In genomic region chr6:3323148-3323547, GRCh38 we compare ENCODE assay signal across 26 cellular contexts.
"Had no signal": no experiment of that assay in that cellular context is flagged by ENCODE, and none has a peak within 500 bp of the region (broad histone marks: within the 10 kb centered on the region; RNA-seq: fewer than 3 reads in every experiment).

No MANE protein-coding gene starts in this region.

- H3K9me3 Mint-ChIP-seq: activated naive CD4-positive, alpha-beta T cell treated with anti-CD3 and anti-CD28 coated beads, Interleukin-2, amount 50 U/mL, for 72 hours; activated T-cell treated with anti-CD3 and anti-CD28 coated beads, Interleukin-2, amount 50 U/mL, for 24 hours; activated T-helper 17 cell treated with anti-CD3 and anti-CD28 coated beads, Interleukin-2, amount 50 U/mL, for 72 hours; brain; nephron; stimulated activated effector memory CD8-positive, alpha-beta T cell treated with anti-CD3 and anti-CD28 coated beads, Interleukin-12 subunit alpha, Interleukin-12 subunit beta, amount 100 ng/mL, for 72 hours; T-cell; T-helper 2 cell treated with Interferon-gamma antibody and Interleukin-4, amounts not matched to agents 5 μg/mL and 100 μg/mL, for 36 hours had no signal

- H3K27ac Mint-ChIP-seq: activated naive CD4-positive, alpha-beta T cell treated with anti-CD3 and anti-CD28 coated beads, Interleukin-2, amount 50 U/mL, for 72 hours; activated T-cell treated with anti-CD3 and anti-CD28 coated beads, Interleukin-2, amount 50 U/mL, for 24 hours; activated T-helper 17 cell treated with anti-CD3 and anti-CD28 coated beads, Interleukin-2, amount 50 U/mL, for 72 hours; nephron; stimulated activated effector memory CD8-positive, alpha-beta T cell treated with anti-CD3 and anti-CD28 coated beads, Interleukin-12 subunit alpha, Interleukin-12 subunit beta, amount 100 ng/mL, for 72 hours; T-cell; T-helper 2 cell treated with Interferon-gamma antibody and Interleukin-4, amounts not matched to agents 5 μg/mL and 100 μg/mL, for 36 hours had no signal

- H3K4me3 ChIP-seq: esophagus muscularis mucosa, heart left ventricle, ovary, skin epidermis, stomach, transverse colon had no signal

- ATAC-seq: activated naive CD4-positive, alpha-beta T cell treated with anti-CD3 and anti-CD28 coated beads, Interleukin-2, amount 50 U/mL, for 72 hours; activated T-helper 17 cell treated with anti-CD3 and anti-CD28 coated beads, Interleukin-2, amount 50 U/mL, for 72 hours; left lobe of liver; stimulated activated effector memory CD8-positive, alpha-beta T cell treated with anti-CD3 and anti-CD28 coated beads, Interleukin-12 subunit alpha, Interleukin-12 subunit beta, amount 100 ng/mL, for 72 hours; T-cell had no signal

- H3K27me3 ChIP-seq: esophagus muscularis mucosa, heart left ventricle, ovary, stomach, transverse colon had no signal

- H3K27ac ChIP-seq: neutrophil, ovary, transverse colon, VCaP had no signal

- H3K36me3 Mint-ChIP-seq: activated naive CD4-positive, alpha-beta T cell treated with anti-CD3 and anti-CD28 coated beads, Interleukin-2, amount 50 U/mL, for 72 hours had no signal

- H3K9me3 ChIP-seq: esophagus muscularis mucosa, heart left ventricle, neutrophil, ovary, stomach, transverse colon had no signal

- H3K27me3 Mint-ChIP-seq: activated T-cell treated with anti-CD3 and anti-CD28 coated beads, Interleukin-2, amount 50 U/mL, for 24 hours; activated T-helper 17 cell treated with anti-CD3 and anti-CD28 coated beads, Interleukin-2, amount 50 U/mL, for 72 hours; brain; T-cell had no signal

- DNase-seq: activated CD4-positive, alpha-beta T cell treated with anti-CD3 and anti-CD28 coated beads for 1 hour; activated CD8-positive, alpha-beta memory T cell treated with anti-CD3 and anti-CD28 coated beads for 24 hours; activated CD8-positive, alpha-beta memory T cell treated with anti-CD3 and anti-CD28 coated beads, Interleukin-2, amount 50 U/mL, for 4 hours; activated T-cell treated with anti-CD3 and anti-CD28 coated beads, Interleukin-2, amount 50 U/mL, for 24 hours; caudate nucleus; effector CD8-positive, alpha-beta T cell; heart left ventricle; ovary; right cardiac atrium; stimulated activated CD4-positive, alpha-beta T cell treated with anti-CD3 and anti-CD28 coated beads, Interleukin-2, amount 100 ng/mL, for 24 hours; stomach; T-cell; transverse colon had no signal

- FAIRE-seq: frontal cortex, keratinocyte had no signal

- H3K4me3 Mint-ChIP-seq: activated T-cell treated with anti-CD3 and anti-CD28 coated beads, Interleukin-2, amount 50 U/mL, for 24 hours; activated T-helper 17 cell treated with anti-CD3 and anti-CD28 coated beads, Interleukin-2, amount 50 U/mL, for 72 hours; brain; nephron; stimulated activated effector memory CD8-positive, alpha-beta T cell treated with anti-CD3 and anti-CD28 coated beads, Interleukin-12 subunit alpha, Interleukin-12 subunit beta, amount 100 ng/mL, for 72 hours; T-cell; T-helper 2 cell treated with Interferon-gamma antibody and Interleukin-4, amounts not matched to agents 5 μg/mL and 100 μg/mL, for 36 hours had no signal

- H3K36me3 ChIP-seq: heart left ventricle, neutrophil, ovary, transverse colon had no signal
